Comparison of ENCODE assay signal across 23 cellular contexts in genomic region chr12:58097741-58098140, GRCh38.
"Had no signal": no experiment of that assay in that cellular context is flagged by ENCODE, and none has a peak within 500 bp of the region (broad histone marks: within the 10 kb centered on the region; RNA-seq: fewer than 3 reads in every experiment).

No MANE protein-coding gene starts in this region.

- DNase-seq: Karpas-422, KG1, MG63, NCI-H1092 treated with DMSO at 0.1 percent for 48 hours, NCI-H1417, NCI-H1436 treated with DMSO at 0.1 percent for 48 hours, NCI-H1694, NCI-H1930, NCI-H2081, NCI-H2107, NCI-H226, NCI-H446, NCI-H510A, NCI-H524 treated with DMSO at 0.1 percent for 48 hours, NCI-H69, NCI-H774, Right ventricle myocardium superior, RPMI8226, SIG-M5 had no signal

- H3K27me3 ChIP-seq: MG63, SJSA1 had no signal

- H3K36me3 ChIP-seq: MG63, SJSA1 had no signal

- H3K4me1 ChIP-seq: SJSA1 had no signal

- FAIRE-seq: HTR-8/SVneo, RCC 7860 had no signal

- H3K27ac ChIP-seq: SJSA1, SK-N-MC had no signal

- H3K9me3 ChIP-seq: MG63, SJSA1 had no signal

- H3K4me3 ChIP-seq: MG63, SJSA1, SK-N-MC had no signal
